Comparison of ENCODE assay signal across 9 cellular contexts in the genomic region with DNA sequence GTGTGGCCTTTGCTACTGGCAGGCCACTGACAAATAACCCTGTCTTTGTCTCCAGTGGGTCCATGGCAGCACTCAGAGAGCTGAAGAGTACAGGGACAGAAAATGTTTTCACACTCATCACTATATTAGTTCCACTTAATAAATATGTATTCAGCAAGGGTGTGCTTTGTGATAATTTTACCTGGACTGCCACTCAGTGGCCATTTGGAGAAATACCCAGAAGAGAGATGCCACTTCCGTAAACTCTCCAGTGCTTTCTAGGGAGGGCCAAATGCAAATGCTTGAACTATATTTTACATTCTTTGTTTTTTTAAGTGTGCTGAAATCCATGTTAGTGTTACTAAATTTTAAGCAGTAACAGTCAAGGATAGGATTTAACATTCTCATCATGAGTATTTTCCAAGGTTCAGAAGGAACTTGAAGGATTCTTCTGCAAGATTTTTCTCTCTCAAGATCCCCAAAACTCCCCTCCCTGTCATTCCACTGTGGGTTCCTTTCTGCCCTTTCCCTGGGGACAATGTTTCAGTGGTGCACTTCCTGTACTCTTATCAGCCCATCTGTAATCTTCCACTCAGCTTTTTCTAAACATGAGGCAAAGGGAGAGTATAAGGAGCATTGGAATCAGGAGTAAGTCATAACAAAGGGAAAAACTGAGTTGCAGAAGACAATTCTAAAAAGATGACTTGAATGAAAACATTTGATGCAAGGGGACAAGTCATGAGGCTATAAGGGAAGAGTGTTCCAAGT. TPM values are rescaled to one million over a fixed set of nuclear protein-coding genes. Genes with fewer than 3 reads are reported as not detected.
DNase-seq lines count a peak whose midpoint lies in the region; ATAC-seq, FAIRE-seq and TF ChIP-seq lines count a peak whose summit lies in the region.
"Had no signal": no experiment of that assay in that cellular context is flagged by ENCODE, and none has a peak within 500 bp of the region (broad histone marks: within the 10 kb centered on the region; RNA-seq: fewer than 3 reads in every experiment).

No MANE protein-coding gene starts in this region.

- DNase-seq in GM13977 (ENCODE audit: low spot score) (peak; percentile 10), GM12878 (ENCODE audit: low read depth, low spot score) (no peak), suprapubic skin (ENCODE audit: low spot score in 2 of 2) (no peak)
- no peak for DNase-seq in activated CD4-positive, alpha-beta T cell treated with anti-CD3 and anti-CD28 coated beads, Interleukin-2, amount 50 U/mL, for 1 hour
- no peak for DNase-seq in activated CD8-positive, alpha-beta memory T cell treated with anti-CD3 and anti-CD28 coated beads, Interleukin-2, amount 50 U/mL, for 4 hours

- peak; percentile 64 for ATAC-seq in HG03571 (IDR thresholded peaks at IDR 0.05; ENCODE audit: unreplicated experiment)
- peak; percentile 89 for ATAC-seq in GM12878
- ATAC-seq in HG03108 (IDR thresholded peaks at IDR 0.05; ENCODE audit: unreplicated experiment) = no peak

- H3K4me3 Mint-ChIP-seq in nephron = no peak overlapping the region

- H3K27me3 ChIP-seq in GM12878 (replicated peaks in 1 of 2; ENCODE audit: control insufficient read depth in 2 of 2, insufficient read depth in 2 of 2, low read length in 1 of 2) = no peaks in the 10 kb centered on the region
- H3K27me3 ChIP-seq in suprapubic skin = no peaks in the 10 kb centered on the region

- TF ChIP-seq POLR2A in GM12878 (IDR thresholded peaks at IDR 0.05; ENCODE audit: low read depth, low read length) = no peak
- no peak for TF ChIP-seq POLR2A in suprapubic skin (IDR thresholded peaks at IDR 0.05)

- WGBS in GM12878 (ENCODE audit: insufficient coverage, insufficient replicate concordance, low lambda C conversion rate, missing lambda C conversion rate) = 6% methylated on average over 1 of the region's 1 CpG
- 58% methylated on average over 1 of the region's 1 CpG for WGBS in suprapubic skin

- TF ChIP-seq RAD21 in GM12878 (IDR thresholded peaks at IDR 0.05; ENCODE audit: insufficient read depth, low read depth, low read length) = peak; percentile 47

- H3K27me3 Mint-ChIP-seq in nephron (ENCODE audit: low read depth) = no peaks in the 10 kb centered on the region

- peak overlapping the region; percentile 23 to 78 (median 25) for H3K27ac Mint-ChIP-seq in nephron

- no peak for FAIRE-seq in GM12878 (lab: Jason Lieb, UNC)

- POLR2A ChIA-PET in GM12878 (lab: Charles Lee) = no interaction called here

- H3K9me3 ChIP-seq in GM12878 (replicated peaks; ENCODE audit: control insufficient read depth, insufficient read depth, low read length) (no peaks in the 10 kb centered on the region), suprapubic skin (no peaks in the 10 kb centered on the region)

- H3K4me1 ChIP-seq in GM12878 (ENCODE audit: control insufficient read depth, insufficient read depth, low read length) (no peaks in the 10 kb centered on the region), suprapubic skin (no peaks in the 10 kb centered on the region)

- CTCF ChIA-PET in GM12878 (lab: Yijun Ruan, JAX) = interaction anchor here (0.9 to 2.3 kb wide), 3 partner anchors 126 to 198 kb away, joined by 3 to 8 read pairs (median 5); no protein-coding TSS in a partner anchor

- H3K4me2 ChIP-seq in GM12878 (ENCODE audit: control insufficient read depth, insufficient read depth) = no peak overlapping the region

- H3K36me3 ChIP-seq in GM12878 (ENCODE audit: control insufficient read depth in 2 of 2, insufficient read depth in 2 of 2, low read length in 1 of 2) (no peaks in the 10 kb centered on the region), suprapubic skin (no peaks in the 10 kb centered on the region)

- in situ Hi-C loops in GM13977 (cut with MboI; ENCODE audit: low pct_unique_long_range_greater_than_20kb, low sequenced_read_pairs, unreplicated experiment) (no loop called here), GM12878 (cut with MboI) (no loop called here)

- RAD21 ChIA-PET in GM12878 (lab: Charles Lee; ENCODE audit: unreplicated experiment) = no interaction called here

- BruUV-seq in GM12878 (replicated peaks; lab: Mats Ljungman, UMichigan) = no TSS peak

- H3K36me3 Mint-ChIP-seq in nephron (ENCODE audit: low read depth) = no peaks in the 10 kb centered on the region

- H3K9ac ChIP-seq in GM12878 (ENCODE audit: control insufficient read depth, insufficient read depth, low read length) = no peak overlapping the region

- H3K79me2 ChIP-seq in GM12878 (ENCODE audit: control insufficient read depth, insufficient read depth, low read length) = no peaks in the 10 kb centered on the region

- H3K9me3 Mint-ChIP-seq in nephron = no peaks in the 10 kb centered on the region

- peaks cover 20% of the 10 kb centered on the region for H3K4me1 Mint-ChIP-seq in nephron

- SMC1A ChIA-PET in GM12878 (lab: Charles Lee; ENCODE audit: uncharacterized antibody, unreplicated experiment) = interaction anchor here (2.3 kb wide), 1 partner anchor 168 kb away, joined by 5 read pairs; no protein-coding TSS in a partner anchor

- intact Hi-C loops in GM12878 (cut with micrococcal nuclease; ENCODE audit: unreplicated experiment) = loop anchor here (2.0 to 10.0 kb wide), 4 partner anchors 167 to 1345 kb away; no protein-coding TSS in a partner anchor

- no peak overlapping the region for H3K4me3 ChIP-seq in GM12878
- no peak overlapping the region for H3K4me3 ChIP-seq in suprapubic skin

- no peak overlapping the region for H2AFZ ChIP-seq in GM12878 (ENCODE audit: control insufficient read depth, low read depth, low read length)

- TF ChIP-seq CTCF in GM13977 (IDR thresholded peaks at IDR 0.05; ENCODE audit: extremely low read depth, insufficient read depth, missing control alignments) (peak; percentile 25), GM12878 (IDR thresholded peaks at IDR 0.05 in 2 of 3, conservative IDR thresholded peaks at IDR 0.05 in 1 of 3; ENCODE audit: control insufficient read depth in 2 of 3, extremely low read depth in 1 of 3, insufficient read depth in 1 of 3, low read depth in 3 of 3, low read length in 3 of 3) (peak; percentile 37 to 46 (median 41); a peak in 5 of 6 replicates), nephron (IDR thresholded peaks at IDR 0.05; ENCODE audit: unreplicated experiment in 3 of 3) (peak; percentile 62 to 86 (median 74)), suprapubic skin (IDR thresholded peaks at IDR 0.05) (no peak)

- no peaks in the 10 kb centered on the region for H4K20me1 ChIP-seq in GM12878 (ENCODE audit: control insufficient read depth, insufficient read depth)

- TF ChIP-seq EP300 in GM12878 (IDR thresholded peaks at IDR 0.05; ENCODE audit: borderline replicate concordance in 1 of 2, control insufficient read depth in 1 of 2, low read depth in 2 of 2, low read length in 2 of 2) = no peak
- no peak for TF ChIP-seq EP300 in suprapubic skin (IDR thresholded peaks at IDR 0.05)

- no peak overlapping the region for H3K27ac ChIP-seq in GM12878 (ENCODE audit: control insufficient read depth, insufficient read depth)
- H3K27ac ChIP-seq in suprapubic skin = no peak overlapping the region

TF ChIP-seq in GM12878, 131 proteins besides CTCF, POLR2A, EP300 and RAD21:
- peak; percentile 64; the same call in 1 of the 2 replicates for TF ChIP-seq SPI1 (IDR thresholded peaks at IDR 0.05; ENCODE audit: borderline replicate concordance, insufficient read depth, low read depth, low read length)
- no peak for TF ChIP-seq KDM1A (IDR thresholded peaks at IDR 0.05; ENCODE audit: borderline replicate concordance)
- peak; percentile 41; the same call in 1 of the 2 replicates for TF ChIP-seq SMC3 (IDR thresholded peaks at IDR 0.05; ENCODE audit: borderline replicate concordance, low read length)
TF ChIP-seq in GM12878: peak in this region for 2.

RNA-seq across cellular contexts. Expression of gene TFDP3, which starts 46.0 kb away (rescaled TPM):
- not detected in 2 replicates for total RNA-seq in GM12878 (2013; cell fraction: nucleolus; rRNA removed)
- total RNA-seq in GM12878 (2014; rRNA removed) = not detected in 2 replicates
- total RNA-seq in GM12878 (2014; rRNA removed; fragmentation: Illumina TruSeq; extraction: Trizol) = not detected in 2 replicates
- total RNA-seq in GM12878 (2021) = not detected in 2 replicates
- polyA plus RNA-seq in GM12878 (2011; ENCODE audit: low read depth) = not detected
- polyA plus RNA-seq in GM12878 (2011; rRNA removed) = not detected in 2 replicates
- polyA plus RNA-seq in GM12878 (2011; cell fraction: cytosol; rRNA removed) = 0.06 TPM in 1 of 2 replicates, not detected in the other
- not detected in 2 replicates for polyA plus RNA-seq in GM12878 (2011; cell fraction: nucleus; rRNA removed)
- 0.13 TPM in 1 of 2 replicates, not detected in the other for polyA plus RNA-seq in GM12878 (2012)
- polyA plus RNA-seq in GM12878 (2014; fragmentation: Illumina TruSeq; extraction: Trizol) = not detected in 2 replicates
- polyA plus RNA-seq in GM12878 (2014; fragmentation: Nextera tagmentation; extraction: Ambion mirVana) = under 1 TPM in 1 of 2 experiments, not detected in 1; 0.14 TPM
- polyA plus RNA-seq in GM12878 (2014; rRNA removed) = not detected in 2 replicates
- not detected for polyA plus RNA-seq in GM12878 (2016; fragmentation: Nextera tagmentation; extraction: Ambion mirVana)
- not detected in 2 replicates for polyA minus RNA-seq in GM12878 (2011; rRNA and poly(A)+ RNA removed)
- polyA minus RNA-seq in GM12878 (2011; cell fraction: cytosol; rRNA and poly(A)+ RNA removed) = not detected in 2 replicates
- polyA minus RNA-seq in GM12878 (2011; cell fraction: nucleus; rRNA and poly(A)+ RNA removed) = not detected in 2 replicates
- total RNA-seq in suprapubic skin = not detected
- polyA plus RNA-seq: thymus had no signal

Comparison
In these comparisons a context has a peak if more than half of its experiments do, and no peak if none do; other contexts are left out.
1. CTCF ChIP-seq: peak in GM13977 (single experiment), GM12878 (3 of 3) and nephron (3 of 3); none in suprapubic skin (0 of 2).